20 cellular contexts compared by ENCODE assay signal in the genomic region with DNA sequence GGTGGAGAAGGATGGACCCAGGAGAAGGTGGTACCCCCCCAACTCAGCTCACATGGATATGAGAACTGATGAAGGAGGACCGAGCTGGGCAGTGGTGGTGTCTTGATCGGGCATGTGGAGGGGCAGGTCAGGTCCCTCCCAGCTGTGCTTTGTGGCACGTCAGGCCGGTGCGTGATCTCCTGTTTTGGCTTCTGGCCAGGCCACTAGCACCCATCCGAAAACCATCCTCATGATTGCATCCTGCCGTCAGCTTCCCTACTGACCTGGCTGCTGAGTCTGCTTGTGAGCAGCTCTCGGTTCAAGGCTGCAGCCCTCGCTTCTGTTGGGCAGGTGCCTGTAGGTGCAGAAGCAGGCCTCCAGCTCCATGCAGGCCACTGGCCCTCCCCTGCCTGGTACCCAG. TPM values are rescaled to one million over a fixed set of nuclear protein-coding genes. Genes with fewer than 3 reads are reported as not detected.
DNase-seq lines count a peak whose midpoint lies in the region; ATAC-seq, FAIRE-seq and TF ChIP-seq lines count a peak whose summit lies in the region.
"Had no signal": no experiment of that assay in that cellular context is flagged by ENCODE, and none has a peak within 500 bp of the region (broad histone marks: within the 10 kb centered on the region; RNA-seq: fewer than 3 reads in every experiment).

No MANE protein-coding gene starts in this region.

- CTCF ChIA-PET in A549 (lab: Yijun Ruan, JAX) (interaction anchor here (0.7 to 10.9 kb wide), 9 partner anchors 9 to 152 kb away, joined by 3 to 112 read pairs (median 3); no protein-coding TSS in a partner anchor), PC-3 (lab: Charles Lee) (no interaction called here)

- H3K4me3 ChIP-seq in A549 = no peak overlapping the region
- H3K4me3 ChIP-seq in PC-3 (ENCODE audit: low read length) = no peak overlapping the region
- no peak overlapping the region for H3K4me3 ChIP-seq in pancreas
- H3K4me3 ChIP-seq: Peyer's patch, stomach had no signal

- POLR2A ChIA-PET in A549 (lab: Yijun Ruan, JAX) (no interaction called here), PC-3 (lab: Charles Lee; ENCODE audit: unreplicated experiment) (no interaction called here)

- FAIRE-seq in A549 (lab: Jason Lieb, UNC) (no peak), pancreas (lab: Jason Lieb, UNC) (no peak)
- FAIRE-seq: colon had no signal

- no peak for TF ChIP-seq POLR2A in A549 (IDR thresholded peaks at IDR 0.05; ENCODE audit: low read length)

- DNase-seq in DMS79 treated with DMSO at 0.1 percent for 48 hours (lab: John Stamatoyannopoulos, UW) (peak; percentile 36), DMS79 (lab: John Stamatoyannopoulos, UW) (no peak), A549 (ENCODE audit: low read depth in 1 of 2, low spot score in 1 of 2) (no peak), PC-3 (no peak), glomerular visceral epithelial cell (ENCODE audit: extremely low spot score) (peak; percentile 73), SIG-M5 (lab: John Stamatoyannopoulos, UW) (no peak), pancreas (no peak)
- DNase-seq: AML-193; brain microvascular endothelial cell; Caco-2; NCI-H1105 treated with DMSO at 0.1 percent for 48 hours; NCI-H2081 treated with DMSO at 0.1 percent for 48 hours; NK-92 treated with Interleukin-12 subunit alpha and Interleukin-12 subunit beta, amount 100 ng/mL, for 24 hours; Peyer's patch; retina had no signal

- no peaks in the 10 kb centered on the region for H3K9me3 ChIP-seq in A549
- no peaks in the 10 kb centered on the region for H3K9me3 ChIP-seq in PC-3 (ENCODE audit: low read length)
- no peaks in the 10 kb centered on the region for H3K9me3 ChIP-seq in pancreas
- H3K9me3 ChIP-seq: Caco-2, Peyer's patch, stomach had no signal

- no peak for ATAC-seq in A549
- no peak for ATAC-seq in PC-3
- ATAC-seq in GM18511 (IDR thresholded peaks at IDR 0.05; ENCODE audit: unreplicated experiment) = no peak
- no peak for ATAC-seq in pancreas

- WGBS in A549 (ENCODE audit: missing lambda C conversion rate) = 95% methylated on average over 9 of the region's 9 CpGs
- WGBS in pancreas, 2 donors = 86 to 89% methylated on average over 9 of the region's 9 CpGs

- BruUV-seq in PC-3 (replicated peaks; lab: Mats Ljungman, UMichigan) = no TSS peak

- H3K4me2 ChIP-seq in A549 = peak overlapping the region; percentile 76; the same call in 2 of the 3 replicates
- no peak overlapping the region for H3K4me2 ChIP-seq in PC-3 (ENCODE audit: low read length)

- no peak for TF ChIP-seq EP300 in A549 (IDR thresholded peaks at IDR 0.05)

- H3F3A ChIP-seq in PC-3 (ENCODE audit: low read length, unreplicated experiment) = peaks cover 36% of the 10 kb centered on the region

- intact Hi-C loops in PC-3 (cut with micrococcal nuclease) (loop anchor here (10.0 kb wide), 1 partner anchor 148 kb away; no protein-coding TSS in a partner anchor), pancreas (cut with DNase I) (no loop called here)

- H3K36me3 ChIP-seq in PC-3 (ENCODE audit: low read depth, low read length) = peaks cover 83% of the 10 kb centered on the region
- peaks cover 4 to 75% (median 22%) of the 10 kb centered on the region in 3 donors for H3K36me3 ChIP-seq in pancreas

- H3K4me1 ChIP-seq in A549 (peaks cover 71% of the 10 kb centered on the region), PC-3 (ENCODE audit: insufficient read depth, low read length) (peaks cover 85% of the 10 kb centered on the region), pancreas (peaks cover 0 to 4% (median 0%) of the 10 kb centered on the region in 3 donors)
- H3K4me1 ChIP-seq: Caco-2, Peyer's patch had no signal

- H3K9ac ChIP-seq in PC-3 (ENCODE audit: low read length) = peak overlapping the region; percentile 80; the same call in 1 of the 2 replicates

- no peaks in the 10 kb centered on the region for H4K20me1 ChIP-seq in PC-3 (ENCODE audit: low read length)

- H3K27me3 ChIP-seq in PC-3 (ENCODE audit: low read length) (no peaks in the 10 kb centered on the region), pancreas (no peaks in the 10 kb centered on the region)
- H3K27me3 ChIP-seq: brain microvascular endothelial cell, Peyer's patch, stomach had no signal

- H3K9me2 ChIP-seq in PC-3 (replicated peaks; ENCODE audit: low read length) = no peaks in the 10 kb centered on the region

- TF ChIP-seq RAD21 in A549 (conservative IDR thresholded peaks at IDR 0.05 in 1 of 2, IDR thresholded peaks at IDR 0.05 in 1 of 2) = no peak

- TF ChIP-seq CTCF in A549 (IDR thresholded peaks at IDR 0.05) (no peak), PC-3 (conservative IDR thresholded peaks at IDR 0.05; ENCODE audit: low read depth, low read length) (no peak), pancreas (IDR thresholded peaks at IDR 0.05) (no peak)

- no peak overlapping the region for H2AFZ ChIP-seq in PC-3 (ENCODE audit: low read length)

- peak overlapping the region; percentile 72 to 88 for H3K27ac ChIP-seq in A549
- H3K27ac ChIP-seq in PC-3 (ENCODE audit: low read length) = peak overlapping the region; percentile 97
- no peak overlapping the region for H3K27ac ChIP-seq in pancreas
- H3K27ac ChIP-seq: 22Rv1, HL-60, Peyer's patch had no signal

- H3K79me2 ChIP-seq in PC-3 (ENCODE audit: low read length) = peaks cover 52% of the 10 kb centered on the region

TF ChIP-seq in A549, 52 proteins besides CTCF, POLR2A, EP300 and RAD21:
- no peak for TF ChIP-seq KDM5A (IDR thresholded peaks at IDR 0.05)
- TF ChIP-seq SMC3 (IDR thresholded peaks at IDR 0.05) = no peak

RNA-seq across cellular contexts. Expression of gene PLD6, which starts 53.1 kb away (rescaled TPM):
- polyA plus RNA-seq in A549 (2011; rRNA removed) (5.4 and 5.7 TPM in 2 replicates), A549 (2017; fragmentation: RNase III; extraction: RNeasy Plus Mini Kit Qiagen cat#74134 plus additional on column Dnase treatment) (5.6 to 6.6 TPM (median 5.6 TPM) in 3 replicates), pancreas (1 to 10 TPM; 2.3 to 3.4 TPM)
- 5.7 and 7.7 TPM in 2 replicates for polyA plus RNA-seq in A549 (2012; cell fraction: cytosol; rRNA removed)
- polyA plus RNA-seq in A549 (2012; cell fraction: nucleus; rRNA removed) = 6.5 and 9.7 TPM in 2 replicates
- polyA minus RNA-seq in A549 (2011; rRNA and poly(A)+ RNA removed) = 4.5 and 5.1 TPM in 2 replicates
- total RNA-seq in PC-3 (2014; rRNA removed) (11.6 and 18.0 TPM in 2 replicates), pancreas (1 to 10 TPM; 1.5 to 3.4 (median 2.3) TPM)

Comparison
In these comparisons a context has a peak if more than half of its experiments do, and no peak if none do; other contexts are left out.
1. DNase-seq: peak in DMS79 treated with DMSO at 0.1 percent for 48 hours (single experiment) and glomerular visceral epithelial cell (single experiment); none in DMS79 (single experiment), A549 (0 of 2), PC-3 (single experiment), SIG-M5 (single experiment) and pancreas (0 of 6).
2. H3K27ac ChIP-seq: peak in A549 (2 of 2) and PC-3 (single experiment); none in pancreas (0 of 4).